In the genomic region with DNA sequence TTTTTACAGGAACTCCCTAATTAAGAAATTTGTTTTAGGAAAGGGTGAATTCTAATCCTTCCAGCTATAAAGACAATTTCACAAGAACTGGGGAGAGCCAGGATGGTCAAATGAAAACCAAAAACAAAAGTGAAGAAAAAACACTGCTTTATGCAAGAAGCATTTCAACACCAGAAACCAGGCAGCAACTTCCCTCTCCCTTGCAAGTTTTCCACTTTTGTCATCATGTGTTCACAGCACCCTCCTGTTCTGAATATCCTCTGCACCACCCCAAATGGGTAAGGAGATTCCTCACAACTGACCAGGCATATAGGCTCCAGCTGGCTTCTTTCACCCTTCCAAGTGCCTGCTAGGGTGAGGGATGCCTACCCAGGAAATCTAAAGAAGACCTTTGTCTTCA, we compare ENCODE assay signal across 18 cellular contexts.
DNase-seq lines count a peak whose midpoint lies in the region; TF ChIP-seq lines count a peak whose summit lies in the region.
"Had no signal": no experiment of that assay in that cellular context is flagged by ENCODE, and none has a peak within 500 bp of the region (broad histone marks: within the 10 kb centered on the region; RNA-seq: fewer than 3 reads in every experiment).

No MANE protein-coding gene starts in this region.

- H3K27me3 ChIP-seq in thyroid gland, result no peaks in the 10 kb centered on the region
- H3K27me3 ChIP-seq: BE2C had no signal

- no peak overlapping the region for H3K4me3 ChIP-seq in fibroblast of mammary gland (ENCODE audit: control insufficient read depth, low read depth, low read length)
- H3K4me3 ChIP-seq in skeletal muscle cell (ENCODE audit: low read depth, low read length), result no peak overlapping the region
- no peak overlapping the region for H3K4me3 ChIP-seq in thyroid gland (replicated peaks in 1 of 3)

- intact Hi-C loops in thyroid gland (cut with DNase I) (no loop called here), head of caudate nucleus (cut with DNase I) (no loop called here)

- DNase-seq in EH (ENCODE audit: low read depth), result peak; percentile 41
- peak; percentile 45 for DNase-seq in OCI-M1 (lab: John Stamatoyannopoulos, UW)
- DNase-seq in fibroblast of mammary gland (ENCODE audit: low read depth), result peak; percentile 33
- peak; percentile 56 for DNase-seq in skeletal muscle cell (ENCODE audit: low read depth)
- no peak for DNase-seq in EL
- DNase-seq in thyroid gland, result no peak
- no peak for DNase-seq in head of caudate nucleus
- DNase-seq: activated CD4-positive, alpha-beta T cell treated with anti-CD3 and anti-CD28 coated beads, Interleukin-2, amount 10 ng/mL, durations not matched to agents 7 days and 5 days; activated CD8-positive, alpha-beta memory T cell treated with anti-CD3 and anti-CD28 coated beads, Interleukin-2, amount 50 U/mL, for 4 hours; activated gamma-delta T cell; amygdala; BE2C; NCI-H2171 treated with DMSO at 0.1 percent for 48 hours; occipital lobe; PC-3; right cardiac atrium; stimulated activated CD4-positive, alpha-beta T cell treated with anti-CD3 and anti-CD28 coated beads, Interleukin-1b, Interleukin-23, amount 100 ng/mL, for 48 hours; stimulated activated naive CD8-positive, alpha-beta T cell treated with anti-CD3 and anti-CD28 coated beads, Interleukin-15, Interleukin-2, amounts not matched to agents 100 U/mL and 50 U/mL, for 24 hours had no signal

- TF ChIP-seq POLR2A in thyroid gland (IDR thresholded peaks at IDR 0.05), result no peak

- no peak overlapping the region for H3K27ac ChIP-seq in thyroid gland

- no peaks in the 10 kb centered on the region for H3K4me1 ChIP-seq in thyroid gland
- H3K4me1 ChIP-seq: BE2C had no signal

- H3K36me3 ChIP-seq in thyroid gland, result no peaks in the 10 kb centered on the region
- H3K36me3 ChIP-seq: BE2C had no signal

- TF ChIP-seq CTCF in fibroblast of mammary gland (conservative IDR thresholded peaks at IDR 0.05; ENCODE audit: control insufficient read depth, insufficient read depth, low read depth, low read length) (no peak), thyroid gland (IDR thresholded peaks at IDR 0.05) (no peak)

- no peaks in the 10 kb centered on the region for H3K9me3 ChIP-seq in thyroid gland
- H3K9me3 ChIP-seq: BE2C had no signal

Comparison
In these comparisons a context has a peak if more than half of its experiments do, and no peak if none do; other contexts are left out.
1. DNase-seq: peak in EH (single experiment), OCI-M1 (single experiment), fibroblast of mammary gland (single experiment) and skeletal muscle cell (single experiment); none in EL (single experiment), thyroid gland (0 of 2) and head of caudate nucleus (0 of 42).